Comparison of ENCODE assay signal across 12 cellular contexts in genomic region chr10:119251315-119251708, GRCh38. TPM values are rescaled to one million over a fixed set of nuclear protein-coding genes. Genes with fewer than 3 reads are reported as not detected.
DNase-seq lines count a peak whose midpoint lies in the region; ATAC-seq and TF ChIP-seq lines count a peak whose summit lies in the region.
"Had no signal": no experiment of that assay in that cellular context is flagged by ENCODE, and none has a peak within 500 bp of the region (broad histone marks: within the 10 kb centered on the region; RNA-seq: fewer than 3 reads in every experiment).

No MANE protein-coding gene starts in this region.

- no peaks in the 10 kb centered on the region for H3K36me3 ChIP-seq in SK-N-MC (ENCODE audit: insufficient read depth, low read length)

- no peaks in the 10 kb centered on the region for H3K9me3 Mint-ChIP-seq in osteocyte (ENCODE audit: unreplicated experiment)
- H3K9me3 Mint-ChIP-seq: naive thymus-derived CD4-positive, alpha-beta T cell had no signal

- no peaks in the 10 kb centered on the region for H3K27me3 Mint-ChIP-seq in osteocyte (ENCODE audit: unreplicated experiment)
- H3K27me3 Mint-ChIP-seq: activated naive CD8-positive, alpha-beta T cell; naive thymus-derived CD4-positive, alpha-beta T cell had no signal

- TF ChIP-seq CTCF in AG10803 (conservative IDR thresholded peaks at IDR 0.05; ENCODE audit: low read length) (no peak), fibroblast of pulmonary artery (IDR thresholded peaks at IDR 0.05; ENCODE audit: low read length, missing control alignments) (no peak), osteocyte (IDR thresholded peaks at IDR 0.05) (no peak), GM10248 (IDR thresholded peaks at IDR 0.05; ENCODE audit: control extremely low read depth, extremely low read depth, low read depth, missing control alignments) (no peak)

- DNase-seq in AG10803 (ENCODE audit: low read depth) (peak; percentile 78), SK-N-MC (ENCODE audit: low read depth, low spot score) (no peak), fibroblast of pulmonary artery (ENCODE audit: low read depth) (peak; percentile 89), osteocyte (ENCODE audit: extremely low spot score, unreplicated experiment) (no peak), C1 segment of cervical spinal cord (lab: John Stamatoyannopoulos, UW) (no peak), GM10248 (ENCODE audit: extremely low spot score) (no peak)
- DNase-seq in effector CD8-positive, alpha-beta T cell (lab: John Stamatoyannopoulos, UW), result no peak
- DNase-seq: naive thymus-derived CD4-positive, alpha-beta T cell; NCI-H2029 had no signal

- H3K27ac ChIP-seq in SK-N-MC, result peak overlapping the region; percentile 81
- H3K27ac ChIP-seq: HL-60 had no signal

- H3K36me3 Mint-ChIP-seq in osteocyte (ENCODE audit: unreplicated experiment), result no peaks in the 10 kb centered on the region

- H3K9me3 ChIP-seq in SK-N-MC (ENCODE audit: low read depth, low read length), result no peaks in the 10 kb centered on the region

- H3K4me3 Mint-ChIP-seq in osteocyte (ENCODE audit: unreplicated experiment), result no peak overlapping the region
- H3K4me3 Mint-ChIP-seq: activated naive CD8-positive, alpha-beta T cell; naive thymus-derived CD4-positive, alpha-beta T cell had no signal

- H3K9ac ChIP-seq in SK-N-MC (ENCODE audit: insufficient read length), result peak overlapping the region; percentile 5

- CTCF ChIA-PET in GM10248 (lab: Yijun Ruan, JAX), result interaction anchor here (0.7 to 1.8 kb wide), 5 partner anchors 10 to 52 kb away, joined by 3 to 10 read pairs (median 4); no protein-coding TSS in a partner anchor

- POLR2A ChIA-PET in GM10248 (lab: Yijun Ruan, JAX), result interaction anchor here (0.5 to 0.9 kb wide), 2 partner anchors 39 to 132 kb away, joined by 3 to 6 read pairs; no protein-coding TSS in a partner anchor

- 0 out of 2 replicates have a peak overlapping the region, but pooled peaks have one; percentile 7 for H3K4me3 ChIP-seq in AG10803 (ENCODE audit: low read length)
- H3K4me3 ChIP-seq in SK-N-MC, result no peak overlapping the region; the same call in 1 of the 2 replicates
- H3K4me3 ChIP-seq in fibroblast of pulmonary artery (replicated peaks; ENCODE audit: low read depth, low read length), result no peak overlapping the region

- H3K27ac Mint-ChIP-seq in osteocyte (ENCODE audit: unreplicated experiment), result peak overlapping the region; percentile 99

- no peak for ATAC-seq in GM19328 (IDR thresholded peaks at IDR 0.05; ENCODE audit: unreplicated experiment)
- ATAC-seq: naive thymus-derived CD4-positive, alpha-beta T cell had no signal

- peaks cover 86% of the 10 kb centered on the region for H3K4me1 Mint-ChIP-seq in osteocyte (ENCODE audit: unreplicated experiment)

RNA-seq across cellular contexts. Expression of gene GRK5, which starts 43.9 kb away (rescaled TPM):
- total RNA-seq in osteocyte, result 43.2 and 45.9 TPM in 2 replicates

Comparison
In these comparisons a context has a peak if more than half of its experiments do, and no peak if none do; other contexts are left out.
1. DNase-seq: peak in AG10803 (single experiment) and fibroblast of pulmonary artery (single experiment); none in SK-N-MC (single experiment), osteocyte (single experiment), C1 segment of cervical spinal cord (0 of 14), GM10248 (single experiment) and effector CD8-positive, alpha-beta T cell (single experiment).